23 cellular contexts compared by ENCODE assay signal in the genomic region with DNA sequence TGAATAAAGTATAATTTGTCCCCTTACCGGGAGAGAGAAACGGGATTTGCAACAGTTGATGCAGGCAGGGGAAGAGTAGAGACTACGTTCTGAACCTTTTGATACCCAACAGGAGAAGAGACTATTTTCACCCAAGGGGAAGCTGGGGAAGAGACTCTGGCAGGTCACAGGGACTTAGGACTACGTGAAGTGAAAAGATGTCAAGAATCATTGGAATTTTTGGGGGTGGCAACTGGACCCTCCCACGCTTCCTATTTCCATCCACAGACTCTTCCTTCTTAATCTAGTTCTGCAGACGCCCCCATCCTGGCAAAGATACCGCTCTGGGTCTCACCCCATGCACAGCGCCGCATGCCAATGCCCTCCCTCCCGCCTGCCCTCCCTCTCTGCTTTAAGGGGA. TPM values are rescaled to one million over a fixed set of nuclear protein-coding genes. Genes with fewer than 3 reads are reported as not detected.
DNase-seq lines count a peak whose midpoint lies in the region; ATAC-seq and TF ChIP-seq lines count a peak whose summit lies in the region.
"Had no signal": no experiment of that assay in that cellular context is flagged by ENCODE, and none has a peak within 500 bp of the region (broad histone marks: within the 10 kb centered on the region; RNA-seq: fewer than 3 reads in every experiment).

No MANE protein-coding gene starts in this region.

- no peaks in the 10 kb centered on the region for H3K9me3 Mint-ChIP-seq in activated T-cell treated with anti-CD3 and anti-CD28 coated beads, Interleukin-2, amount 50 U/mL, for 24 hours
- H3K9me3 Mint-ChIP-seq: CD8-positive, alpha-beta T cell had no signal

- H3K4me3 ChIP-seq in BLaER1 (no peak overlapping the region), WERI-Rb-1 (ENCODE audit: low read depth, low read length) (peak overlapping the region; percentile 17), osteoblast (ENCODE audit: insufficient read depth, low read length) (no peak overlapping the region)
- H3K4me3 ChIP-seq: A549, GM12878, GM23248, HAP-1 had no signal

- H3K27me3 ChIP-seq in BLaER1 (no peaks in the 10 kb centered on the region), WERI-Rb-1 (ENCODE audit: insufficient read depth, low read depth, severe bottlenecking) (no peaks in the 10 kb centered on the region), osteoblast (ENCODE audit: insufficient read depth, low read length) (peaks cover 5% of the 10 kb centered on the region)

- H3K9me3 ChIP-seq in BLaER1 (no peaks in the 10 kb centered on the region), WERI-Rb-1 (ENCODE audit: severe bottlenecking) (no peaks in the 10 kb centered on the region), osteoblast (ENCODE audit: low read depth, low read length) (no peaks in the 10 kb centered on the region)
- H3K9me3 ChIP-seq: BE2C, Caco-2, HAP-1 had no signal

- H3K9ac ChIP-seq in BLaER1 = no peak overlapping the region
- H3K9ac ChIP-seq: GM23248 had no signal

- DNase-seq in D341Med (ENCODE audit: low spot score) (peak; percentile 51), WERI-Rb-1 (no peak), osteoblast (ENCODE audit: insufficient read length, low spot score, missing footprints) (peak; percentile 77), activated gamma-delta T cell treated with Interleukin-2 at 50 U/mL for 16 hours (no peak)
- no peak for DNase-seq in activated T-cell treated with anti-CD3 and anti-CD28 coated beads, Interleukin-2, amount 50 U/mL, for 24 hours
- DNase-seq: 8988T; ACHN; AML-193; BE2C; Caco-2; CD4-positive, CD25-positive, alpha-beta regulatory T cell; CD8-positive, alpha-beta T cell; DMS 273 treated with DMSO at 0.1 percent for 48 hours; DMS79; EL; GDM1; GM23248 had no signal

- peaks cover 11% of the 10 kb centered on the region for H3K4me1 ChIP-seq in BLaER1
- no peaks in the 10 kb centered on the region for H3K4me1 ChIP-seq in osteoblast (ENCODE audit: insufficient read depth, low read length)
- H3K4me1 ChIP-seq: A549, BE2C, Caco-2, HAP-1 had no signal

- no peak for TF ChIP-seq CTCF in WERI-Rb-1 (IDR thresholded peaks at IDR 0.05; ENCODE audit: low read depth, low read length)
- no peak for TF ChIP-seq CTCF in osteoblast (IDR thresholded peaks at IDR 0.05; ENCODE audit: extremely low read depth, low read depth, low read length)

- ATAC-seq in HG03378 (IDR thresholded peaks at IDR 0.05; ENCODE audit: unreplicated experiment) = no peak
- ATAC-seq: A549; CD8-positive, alpha-beta T cell; GM12878 had no signal

- H3K4me2 ChIP-seq in BLaER1 (peak overlapping the region; percentile 44), osteoblast (ENCODE audit: insufficient read depth, low read length) (no peak overlapping the region)
- H3K4me2 ChIP-seq: A549 had no signal

- no peak overlapping the region for H2AFZ ChIP-seq in osteoblast (ENCODE audit: low read length)
- H2AFZ ChIP-seq: GM23248 had no signal

- no peak overlapping the region for H3K4me3 Mint-ChIP-seq in activated T-cell treated with anti-CD3 and anti-CD28 coated beads, Interleukin-2, amount 50 U/mL, for 24 hours
- H3K4me3 Mint-ChIP-seq: CD4-positive, CD25-positive, alpha-beta regulatory T cell; CD8-positive, alpha-beta T cell had no signal

- H3K27ac ChIP-seq in BLaER1 (no peak overlapping the region), WERI-Rb-1 (peak overlapping the region; percentile 66), osteoblast (ENCODE audit: low read depth, low read length) (no peak overlapping the region)
- H3K27ac ChIP-seq: A549, C4-2B, GM23248 had no signal

- no peaks in the 10 kb centered on the region for H4K20me1 ChIP-seq in BLaER1
- H4K20me1 ChIP-seq in osteoblast (ENCODE audit: insufficient read depth, low read length) = no peaks in the 10 kb centered on the region

- H3K27ac Mint-ChIP-seq in activated T-cell treated with anti-CD3 and anti-CD28 coated beads, Interleukin-2, amount 50 U/mL, for 24 hours = no peak overlapping the region
- H3K27ac Mint-ChIP-seq: CD4-positive, CD25-positive, alpha-beta regulatory T cell; CD8-positive, alpha-beta T cell had no signal

- H3K27me3 Mint-ChIP-seq in activated T-cell treated with anti-CD3 and anti-CD28 coated beads, Interleukin-2, amount 50 U/mL, for 24 hours = peaks cover 36% of the 10 kb centered on the region

- no peaks in the 10 kb centered on the region for H3K36me3 Mint-ChIP-seq in activated T-cell treated with anti-CD3 and anti-CD28 coated beads, Interleukin-2, amount 50 U/mL, for 24 hours (ENCODE audit: low read depth)
- H3K36me3 Mint-ChIP-seq: CD4-positive, CD25-positive, alpha-beta regulatory T cell; CD8-positive, alpha-beta T cell had no signal

- H3K36me3 ChIP-seq in BLaER1 (no peaks in the 10 kb centered on the region), WERI-Rb-1 (peaks cover 4% of the 10 kb centered on the region), osteoblast (ENCODE audit: insufficient read depth, low read length) (no peaks in the 10 kb centered on the region)
- H3K36me3 ChIP-seq: BE2C, HAP-1 had no signal

- no peaks in the 10 kb centered on the region for H3K79me2 ChIP-seq in osteoblast (ENCODE audit: insufficient read depth, low read length)

- no peaks in the 10 kb centered on the region for H3K4me1 Mint-ChIP-seq in activated T-cell treated with anti-CD3 and anti-CD28 coated beads, Interleukin-2, amount 50 U/mL, for 24 hours (ENCODE audit: low read depth)
- H3K4me1 Mint-ChIP-seq: CD4-positive, CD25-positive, alpha-beta regulatory T cell had no signal

RNA-seq across cellular contexts. Expression of a gene that starts 13.8 kb away (rescaled TPM):
- total RNA-seq in osteoblast = not detected in 2 replicates
- total RNA-seq: Caco-2; CD8-positive, alpha-beta T cell; GM12878; GM23248 had no signal

RNA-seq across cellular contexts. Expression of a gene that starts 35.6 kb away (rescaled TPM):
- total RNA-seq in osteoblast = not detected in 2 replicates
- total RNA-seq: Caco-2; CD4-positive, CD25-positive, alpha-beta regulatory T cell; CD8-positive, alpha-beta T cell; GM12878; GM23248 had no signal

RNA-seq across cellular contexts. Expression of a gene that starts 38.1 kb away (rescaled TPM):
- not detected in 2 replicates for total RNA-seq in osteoblast
- total RNA-seq: Caco-2; CD4-positive, CD25-positive, alpha-beta regulatory T cell; CD8-positive, alpha-beta T cell; GM12878; GM23248 had no signal

Comparison
In these comparisons a context has a peak if more than half of its experiments do, and no peak if none do; other contexts are left out.
1. DNase-seq: peak in D341Med (single experiment) and osteoblast (single experiment); none in WERI-Rb-1 (single experiment), activated gamma-delta T cell treated with Interleukin-2 at 50 U/mL for 16 hours (single experiment) and activated T-cell treated with anti-CD3 and anti-CD28 coated beads, Interleukin-2, amount 50 U/mL, for 24 hours (single experiment).